ENCODE assay signal across 29 cellular contexts in the genomic region with DNA sequence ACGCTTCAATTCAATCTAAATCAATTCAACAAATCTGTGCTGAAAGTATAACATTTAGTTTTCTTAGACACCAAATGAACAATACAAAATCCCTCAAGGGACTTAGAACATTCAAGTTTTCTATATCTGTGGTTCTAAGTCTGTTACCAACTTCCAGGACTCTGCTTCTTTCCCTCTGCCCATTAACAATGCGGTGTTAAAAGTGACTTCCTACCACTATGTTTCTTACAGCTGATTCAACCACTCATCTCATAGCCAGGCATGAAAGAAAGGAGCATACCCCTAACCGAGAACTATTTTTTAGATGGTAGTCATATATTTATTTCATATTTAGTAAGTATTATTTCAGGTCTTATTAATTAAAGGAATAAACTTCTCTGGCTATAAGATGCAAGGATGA.
"Had no signal": no experiment of that assay in that cellular context is flagged by ENCODE, and none has a peak within 500 bp of the region (broad histone marks: within the 10 kb centered on the region; RNA-seq: fewer than 3 reads in every experiment).

No MANE protein-coding gene starts in this region.

- H3K27me3 Mint-ChIP-seq: activated CD4-positive, alpha-beta T cell treated with anti-CD3 and anti-CD28 coated beads, Interleukin-2, amount 10 ng/mL, durations not matched to agents 7 days and 5 days; activated naive CD4-positive, alpha-beta T cell treated with anti-CD3 and anti-CD28 coated beads, Interleukin-2, amount 50 U/mL, for 24 hours; activated naive CD8-positive, alpha-beta T cell treated with anti-CD3 and anti-CD28 coated beads for 36 hours; activated naive CD8-positive, alpha-beta T cell treated with anti-CD3 and anti-CD28 coated beads, Interleukin-2, amount 50 U/mL, for 24 hours; activated T-cell treated with anti-CD3 and anti-CD28 coated beads, Interleukin-2, amount 50 U/mL, for 24 hours; brain; T-cell had no signal

- H3K4me3 Mint-ChIP-seq: activated CD4-positive, alpha-beta T cell treated with anti-CD3 and anti-CD28 coated beads, Interleukin-2, amount 10 ng/mL, durations not matched to agents 7 days and 5 days; activated naive CD4-positive, alpha-beta T cell treated with anti-CD3 and anti-CD28 coated beads for 36 hours; activated naive CD4-positive, alpha-beta T cell treated with anti-CD3 and anti-CD28 coated beads, Interleukin-2, amount 50 U/mL, for 24 hours; activated naive CD8-positive, alpha-beta T cell treated with anti-CD3 and anti-CD28 coated beads for 36 hours; activated naive CD8-positive, alpha-beta T cell treated with anti-CD3 and anti-CD28 coated beads, Interleukin-2, amount 50 U/mL, for 24 hours; activated T-cell treated with anti-CD3 and anti-CD28 coated beads, Interleukin-2, amount 50 U/mL, for 24 hours; activated T-cell treated with anti-CD3 and anti-CD28 coated beads, Interleukin-2, amount 50 U/mL, for 72 hours; brain; T-cell; T-helper 1 cell treated with Interleukin-12 subunit alpha and Interleukin-12 subunit beta and Interleukin-4 antibody, amounts not matched to agents 30 μg/mL and 1 μg/mL, for 36 hours had no signal

- ATAC-seq: activated naive CD8-positive, alpha-beta T cell treated with anti-CD3 and anti-CD28 coated beads, Interleukin-2, amount 50 U/mL, for 24 hours; activated T-cell treated with anti-CD3 and anti-CD28 coated beads, Interleukin-2, amount 50 U/mL, for 72 hours; esophagus mucosa; T-cell had no signal

- H3K27ac Mint-ChIP-seq: activated CD4-positive, alpha-beta T cell treated with anti-CD3 and anti-CD28 coated beads, Interleukin-2, amount 10 ng/mL, durations not matched to agents 7 days and 5 days; activated naive CD4-positive, alpha-beta T cell treated with anti-CD3 and anti-CD28 coated beads for 36 hours; activated naive CD4-positive, alpha-beta T cell treated with anti-CD3 and anti-CD28 coated beads, Interleukin-2, amount 50 U/mL, for 24 hours; activated naive CD8-positive, alpha-beta T cell treated with anti-CD3 and anti-CD28 coated beads for 36 hours; activated naive CD8-positive, alpha-beta T cell treated with anti-CD3 and anti-CD28 coated beads, Interleukin-2, amount 50 U/mL, for 24 hours; activated T-cell treated with anti-CD3 and anti-CD28 coated beads, Interleukin-2, amount 50 U/mL, for 24 hours; activated T-cell treated with anti-CD3 and anti-CD28 coated beads, Interleukin-2, amount 50 U/mL, for 72 hours; activated T-helper 2 cell treated with anti-CD3 and anti-CD28 coated beads, Interferon-gamma antibody, Interleukin-2, Interleukin-4, amounts not matched to agents 10 μg/mL and 5 μg/mL and 100 μg/mL, durations not matched to agents 14 hours and 24 hours and 36 hours; brain; T-cell; T-helper 1 cell treated with Interleukin-12 subunit alpha and Interleukin-12 subunit beta and Interleukin-4 antibody, amounts not matched to agents 30 μg/mL and 1 μg/mL, for 36 hours had no signal

- DNase-seq: activated CD4-positive, alpha-beta T cell treated with anti-CD3 and anti-CD28 coated beads for 4 hours; activated CD4-positive, alpha-beta T cell treated with anti-CD3 and anti-CD28 coated beads, Interleukin-2, amount 10 ng/mL, durations not matched to agents 7 days and 5 days; activated CD4-positive, alpha-beta T cell treated with anti-CD3 and anti-CD28 coated beads, Interleukin-2, amount 50 U/mL, for 48 hours; activated CD4-positive, CD25-positive, alpha-beta regulatory T cell; activated CD4-positive, CD25-positive, alpha-beta regulatory T cell treated with anti-CD3 and anti-CD28 coated beads, Interleukin-2, amount 50 U/mL, for 72 hours; activated CD8-positive, alpha-beta memory T cell treated with anti-CD3 and anti-CD28 coated beads, Interleukin-2, amount 50 U/mL, for 48 hours; activated effector memory CD4-positive, alpha-beta T cell treated with anti-CD3 and anti-CD28 coated beads, Interleukin-2, amount 50 U/mL, for 16 hours; activated naive CD4-positive, alpha-beta T cell treated with anti-CD3 and anti-CD28 coated beads for 36 hours; activated naive CD8-positive, alpha-beta T cell treated with anti-CD3 and anti-CD28 coated beads for 36 hours; activated naive CD8-positive, alpha-beta T cell treated with anti-CD3 and anti-CD28 coated beads, Interleukin-2, amount 50 U/mL, for 24 hours; activated T-cell treated with anti-CD3 and anti-CD28 coated beads for 4 hours; activated T-cell treated with anti-CD3 and anti-CD28 coated beads, Interleukin-2, amount 50 U/mL, for 24 hours; activated T-cell treated with anti-CD3 and anti-CD28 coated beads, Interleukin-2, amount 50 U/mL, for 72 hours; adrenal gland; amygdala; aorta; central memory CD4-positive, alpha-beta T cell; cerebellar nuclear complex; colonic mucosa; effector CD8-positive, alpha-beta T cell; foreskin fibroblast; head of caudate nucleus; SW 1271; T-cell had no signal

- H3K4me1 Mint-ChIP-seq: activated CD4-positive, alpha-beta T cell treated with anti-CD3 and anti-CD28 coated beads, Interleukin-2, amount 10 ng/mL, durations not matched to agents 7 days and 5 days; brain; T-cell had no signal
